19 cellular contexts compared by ENCODE assay signal in genomic region chr1:38266197-38266520, GRCh38.
A peak's percentile ranks its signal among the peaks of the same experiment; 100 is the strongest.
DNase-seq lines count a peak whose midpoint lies in the region; ATAC-seq and TF ChIP-seq lines count a peak whose summit lies in the region.
"Had no signal": no experiment of that assay in that cellular context is flagged by ENCODE, and none has a peak within 500 bp of the region (broad histone marks: within the 10 kb centered on the region; RNA-seq: fewer than 3 reads in every experiment).

No MANE protein-coding gene starts in this region.

- H3K4me3 ChIP-seq in PC-3 (ENCODE audit: low read length), result no peak overlapping the region
- H3K4me3 ChIP-seq in hepatocyte, result no peak overlapping the region
- H3K4me3 ChIP-seq: A549 had no signal

- H3K27me3 ChIP-seq in PC-3 (ENCODE audit: low read length) (peaks cover 52% of the 10 kb centered on the region), hepatocyte (peaks cover 15% of the 10 kb centered on the region)

- H3K4me1 ChIP-seq in PC-3 (ENCODE audit: insufficient read depth, low read length) (no peaks in the 10 kb centered on the region), hepatocyte (ENCODE audit: insufficient read depth) (no peaks in the 10 kb centered on the region)
- H3K4me1 ChIP-seq: A549 had no signal

- H3K27ac ChIP-seq in PC-3 (ENCODE audit: low read length) (no peak overlapping the region), hepatocyte (peak overlapping the region; percentile 96)
- H3K27ac ChIP-seq: A549 had no signal

- H3K27me3 Mint-ChIP-seq in Calu3 (ENCODE audit: unreplicated experiment) (peaks cover 88% of the 10 kb centered on the region), progenitor cell of endocrine pancreas (peaks cover 33% of the 10 kb centered on the region)

- no peak overlapping the region for H3K9ac ChIP-seq in PC-3 (ENCODE audit: low read length)

- H3K9me3 ChIP-seq in PC-3 (ENCODE audit: low read length) (no peaks in the 10 kb centered on the region), hepatocyte (ENCODE audit: low read depth) (no peaks in the 10 kb centered on the region)
- H3K9me3 ChIP-seq: A549 had no signal

- no peak overlapping the region for H2AFZ ChIP-seq in PC-3 (ENCODE audit: low read length)
- no peak overlapping the region for H2AFZ ChIP-seq in hepatocyte

- POLR2A ChIA-PET in PC-3 (lab: Charles Lee; ENCODE audit: unreplicated experiment), result no interaction called here

- no peak for ATAC-seq in PC-3
- ATAC-seq in HG03571 (IDR thresholded peaks at IDR 0.05; ENCODE audit: unreplicated experiment), result no peak
- ATAC-seq in GM18520 (IDR thresholded peaks at IDR 0.05; ENCODE audit: unreplicated experiment), result no peak
- no peak for ATAC-seq in HG02588 (IDR thresholded peaks at IDR 0.05; ENCODE audit: unreplicated experiment)
- ATAC-seq: A549 had no signal

- H3K4me1 Mint-ChIP-seq in Calu3 (ENCODE audit: low read depth, unreplicated experiment) (peaks cover 13% of the 10 kb centered on the region), progenitor cell of endocrine pancreas (ENCODE audit: low read depth) (peaks cover 24% of the 10 kb centered on the region)
- H3K4me1 Mint-ChIP-seq: B cell, CD14-positive monocyte had no signal

- H3K9me2 ChIP-seq in PC-3 (replicated peaks; ENCODE audit: low read length), result no peaks in the 10 kb centered on the region
- no peaks in the 10 kb centered on the region for H3K9me2 ChIP-seq in hepatocyte (replicated peaks; ENCODE audit: insufficient read depth)

- H3K36me3 Mint-ChIP-seq in Calu3 (ENCODE audit: insufficient read depth, unreplicated experiment), result no peaks in the 10 kb centered on the region
- no peaks in the 10 kb centered on the region for H3K36me3 Mint-ChIP-seq in progenitor cell of endocrine pancreas (ENCODE audit: insufficient read depth)
- H3K36me3 Mint-ChIP-seq: CD14-positive monocyte had no signal

- no peaks in the 10 kb centered on the region for H3K36me3 ChIP-seq in PC-3 (ENCODE audit: low read depth, low read length)
- H3K36me3 ChIP-seq in hepatocyte (replicated peaks; ENCODE audit: insufficient read depth, low read depth), result no peaks in the 10 kb centered on the region

- H3K79me2 ChIP-seq in PC-3 (ENCODE audit: low read length), result no peaks in the 10 kb centered on the region
- no peaks in the 10 kb centered on the region for H3K79me2 ChIP-seq in hepatocyte

- H4K20me1 ChIP-seq in PC-3 (ENCODE audit: low read length) (no peaks in the 10 kb centered on the region), hepatocyte (ENCODE audit: insufficient read depth, poor library complexity, severe bottlenecking) (no peaks in the 10 kb centered on the region)

- H3F3A ChIP-seq in PC-3 (ENCODE audit: low read length, unreplicated experiment), result no peaks in the 10 kb centered on the region

- WGBS in hepatocyte (ENCODE audit: low lambda C conversion rate, missing lambda C conversion rate), result 63% methylated on average over 5 of the region's 5 CpGs

- peak; percentile 48 for DNase-seq in Calu3
- DNase-seq in PC-3, result peak; percentile 23
- peak; percentile 84 for DNase-seq in hepatocyte (ENCODE audit: low spot score)
- peak; percentile 32 for DNase-seq in progenitor cell of endocrine pancreas (ENCODE audit: low spot score, unreplicated experiment)
- DNase-seq in NOMO-1 treated with DMSO at 0.1 percent for 48 hours (lab: John Stamatoyannopoulos, UW; ENCODE audit: unreplicated experiment), result no peak
- DNase-seq: IMR-90, MV-4-11, NCI-H1105 treated with DMSO at 0.1 percent for 48 hours, NCI-H2029 treated with DMSO at 0.1 percent for 48 hours, NCI-H345, NCI-H524 treated with DMSO at 0.1 percent for 48 hours, OCI-M1, Right ventricle myocardium superior had no signal

- no peak overlapping the region for H3K4me2 ChIP-seq in PC-3 (ENCODE audit: low read length)
- no peak overlapping the region for H3K4me2 ChIP-seq in hepatocyte
- H3K4me2 ChIP-seq: A549 had no signal

- BruUV-seq in Calu3 (replicated peaks; lab: Mats Ljungman, UMichigan) (no TSS peak), PC-3 (replicated peaks; lab: Mats Ljungman, UMichigan) (no TSS peak)

- CTCF ChIA-PET in Calu3 (lab: Charles Lee), result interaction anchor here (0.6 to 0.7 kb wide), 2 partner anchors 14 to 215 kb away, joined by 3 to 5 read pairs; no protein-coding TSS in a partner anchor
- CTCF ChIA-PET in PC-3 (lab: Charles Lee), result no interaction called here

- H3K9me3 Mint-ChIP-seq in Calu3 (ENCODE audit: low read depth, unreplicated experiment), result no peaks in the 10 kb centered on the region
- no peaks in the 10 kb centered on the region for H3K9me3 Mint-ChIP-seq in progenitor cell of endocrine pancreas (ENCODE audit: low read depth)

- intact Hi-C loops in Calu3 (cut with micrococcal nuclease; ENCODE audit: unreplicated experiment), result no loop called here
- intact Hi-C loops in PC-3 (cut with micrococcal nuclease), result no loop called here

- H3K4me3 Mint-ChIP-seq in Calu3 (ENCODE audit: low read depth, unreplicated experiment) (no peak overlapping the region), progenitor cell of endocrine pancreas (ENCODE audit: low read depth) (no peak overlapping the region)
- H3K4me3 Mint-ChIP-seq: B cell, CD14-positive monocyte had no signal

- peak overlapping the region; percentile 22 for H3K27ac Mint-ChIP-seq in Calu3 (ENCODE audit: unreplicated experiment)
- peak overlapping the region; percentile 19 for H3K27ac Mint-ChIP-seq in progenitor cell of endocrine pancreas
- H3K27ac Mint-ChIP-seq: B cell, CD14-positive monocyte had no signal

- TF ChIP-seq CTCF in Calu3 (IDR thresholded peaks at IDR 0.05; ENCODE audit: unreplicated experiment), result no peak
- TF ChIP-seq CTCF in PC-3 (conservative IDR thresholded peaks at IDR 0.05; ENCODE audit: low read depth, low read length), result no peak
- no peak for TF ChIP-seq CTCF in hepatocyte (IDR thresholded peaks at IDR 0.05; ENCODE audit: poor library complexity)
- no peak for TF ChIP-seq CTCF in progenitor cell of endocrine pancreas (IDR thresholded peaks at IDR 0.05; ENCODE audit: unreplicated experiment)
